23 cellular contexts compared by ENCODE assay signal in genomic region chr16:23527961-23528634, GRCh38. TPM values are rescaled to one million over a fixed set of nuclear protein-coding genes. Genes with fewer than 3 reads are reported as not detected.
DNase-seq lines count a peak whose midpoint lies in the region; ATAC-seq and TF ChIP-seq lines count a peak whose summit lies in the region.
"Had no signal": no experiment of that assay in that cellular context is flagged by ENCODE, and none has a peak within 500 bp of the region (broad histone marks: within the 10 kb centered on the region; RNA-seq: fewer than 3 reads in every experiment).

No MANE protein-coding gene starts in this region.

- H3K9me3 Mint-ChIP-seq in activated CD4-positive, alpha-beta memory T cell treated with anti-CD3 and anti-CD28 coated beads, Interleukin-2, amount 10 ng/mL, durations not matched to agents 7 days and 5 days, result no peaks in the 10 kb centered on the region
- no peaks in the 10 kb centered on the region for H3K9me3 Mint-ChIP-seq in activated T-helper 17 cell treated with anti-CD3 and anti-CD28 coated beads, Interleukin-2, amount 50 U/mL, for 72 hours
- H3K9me3 Mint-ChIP-seq: activated naive CD4-positive, alpha-beta T cell treated with anti-CD3 and anti-CD28 coated beads for 36 hours; CD4-positive, alpha-beta memory T cell; natural killer cell treated with Interleukin-12 subunit alpha and Interleukin-12 subunit beta and Interleukin-15 and Interleukin-18, amount 100 ng/mL, for 72 hours; T-helper 1 cell treated with Interleukin-12 subunit alpha and Interleukin-12 subunit beta and Interleukin-4 antibody, amounts not matched to agents 30 μg/mL and 1 μg/mL, for 36 hours had no signal

- peaks cover 0 to 10% of the 10 kb centered on the region in 2 donors for H3K36me3 ChIP-seq in body of pancreas (replicated peaks in 1 of 2; ENCODE audit: insufficient read depth in 1 of 2, low read depth in 2 of 2)

- no peaks in the 10 kb centered on the region for H3K4me1 Mint-ChIP-seq in activated CD4-positive, alpha-beta memory T cell treated with anti-CD3 and anti-CD28 coated beads, Interleukin-2, amount 10 ng/mL, durations not matched to agents 7 days and 5 days
- H3K4me1 Mint-ChIP-seq in activated T-helper 17 cell treated with anti-CD3 and anti-CD28 coated beads, Interleukin-2, amount 50 U/mL, for 72 hours, result no peaks in the 10 kb centered on the region
- H3K4me1 Mint-ChIP-seq: activated CD4-positive, alpha-beta T cell treated with anti-CD3 and anti-CD28 coated beads for 36 hours; CD4-positive, alpha-beta memory T cell had no signal

- peak overlapping the region; percentile 57 to 76 (median 75) for H3K27ac ChIP-seq in body of pancreas
- H3K27ac ChIP-seq: Peyer's patch, prostate gland, skin epidermis had no signal

- CTCF ChIA-PET in activated CD4-positive, alpha-beta memory T cell treated with anti-CD3 and anti-CD28 coated beads, Interleukin-2, amount 10 ng/mL, durations not matched to agents 7 days and 5 days (lab: Charles Lee), result interaction anchor here (0.6 kb wide), 1 partner anchor 272 kb away, joined by 3 read pairs; no protein-coding TSS in a partner anchor

- ATAC-seq in body of pancreas, result peak; percentile 96
- no peak for ATAC-seq in activated T-helper 17 cell treated with anti-CD3 and anti-CD28 coated beads, Interleukin-2, amount 50 U/mL, for 72 hours (replicated peaks)
- ATAC-seq: activated CD4-positive, alpha-beta T cell treated with anti-CD3 and anti-CD28 coated beads for 36 hours; natural killer cell treated with Interleukin-12 subunit alpha and Interleukin-12 subunit beta and Interleukin-15 and Interleukin-18, amount 100 ng/mL, for 72 hours had no signal

- H3K4me3 ChIP-seq in body of pancreas, result no peak overlapping the region
- H3K4me3 ChIP-seq: Peyer's patch, prostate gland, skin epidermis, upper lobe of left lung had no signal

- no peaks in the 10 kb centered on the region for H3K27me3 ChIP-seq in body of pancreas
- H3K27me3 ChIP-seq: Peyer's patch, upper lobe of left lung had no signal

- DNase-seq in NCI-H2107 treated with DMSO at 0.1 percent for 48 hours (lab: John Stamatoyannopoulos, UW; ENCODE audit: unreplicated experiment) (peak; percentile 78), body of pancreas (peak; percentile 54 to 66 (median 61)), left kidney (ENCODE audit: low read depth, low spot score) (peak; percentile 38), posterior vena cava (ENCODE audit: low spot score) (peak; percentile 45), NCI-H1930 (lab: John Stamatoyannopoulos, UW) (no peak), NCI-H2081 (lab: John Stamatoyannopoulos, UW) (no peak)
- no peak for DNase-seq in activated CD4-positive, alpha-beta memory T cell treated with anti-CD3 and anti-CD28 coated beads, Interleukin-2, amount 10 ng/mL, durations not matched to agents 7 days and 5 days
- DNase-seq: activated CD4-positive, alpha-beta T cell treated with anti-CD3 and anti-CD28 coated beads for 36 hours; activated naive CD4-positive, alpha-beta T cell treated with anti-CD3 and anti-CD28 coated beads for 36 hours; activated T-cell treated with anti-CD3 and anti-CD28 coated beads, Interleukin-2, amount 50 U/mL, for 48 hours; amygdala; CD4-positive, alpha-beta memory T cell; DMS 273 treated with DMSO at 0.1 percent for 48 hours; NCI-H1436; NCI-H2171 treated with DMSO at 0.1 percent for 48 hours; NCI-H526 treated with DMSO at 0.1 percent for 48 hours; Peyer's patch; upper lobe of left lung had no signal

- POLR2A ChIA-PET in activated CD4-positive, alpha-beta memory T cell treated with anti-CD3 and anti-CD28 coated beads, Interleukin-2, amount 10 ng/mL, durations not matched to agents 7 days and 5 days (lab: Charles Lee), result no interaction called here

- H3K27ac Mint-ChIP-seq in activated CD4-positive, alpha-beta memory T cell treated with anti-CD3 and anti-CD28 coated beads, Interleukin-2, amount 10 ng/mL, durations not matched to agents 7 days and 5 days, result no peak overlapping the region
- no peak overlapping the region for H3K27ac Mint-ChIP-seq in activated T-helper 17 cell treated with anti-CD3 and anti-CD28 coated beads, Interleukin-2, amount 50 U/mL, for 72 hours
- H3K27ac Mint-ChIP-seq: activated CD4-positive, alpha-beta T cell treated with anti-CD3 and anti-CD28 coated beads for 36 hours; activated naive CD4-positive, alpha-beta T cell treated with anti-CD3 and anti-CD28 coated beads for 36 hours; natural killer cell treated with Interleukin-12 subunit alpha and Interleukin-12 subunit beta and Interleukin-15 and Interleukin-18, amount 100 ng/mL, for 72 hours; T-helper 1 cell treated with Interleukin-12 subunit alpha and Interleukin-12 subunit beta and Interleukin-4 antibody, amounts not matched to agents 30 μg/mL and 1 μg/mL, for 36 hours had no signal

- peak in 2 of 3 donors; percentile 49 to 57 for TF ChIP-seq POLR2A in body of pancreas (IDR thresholded peaks at IDR 0.05)

- H3K9me3 ChIP-seq in body of pancreas, result no peaks in the 10 kb centered on the region
- H3K9me3 ChIP-seq: Peyer's patch, prostate gland, upper lobe of left lung had no signal

- peaks cover 28% of the 10 kb centered on the region for H3K4me1 ChIP-seq in body of pancreas
- H3K4me1 ChIP-seq: Peyer's patch, prostate gland, upper lobe of left lung had no signal

- H3K4me3 Mint-ChIP-seq in activated CD4-positive, alpha-beta memory T cell treated with anti-CD3 and anti-CD28 coated beads, Interleukin-2, amount 10 ng/mL, durations not matched to agents 7 days and 5 days, result no peak overlapping the region
- no peak overlapping the region for H3K4me3 Mint-ChIP-seq in activated T-helper 17 cell treated with anti-CD3 and anti-CD28 coated beads, Interleukin-2, amount 50 U/mL, for 72 hours
- H3K4me3 Mint-ChIP-seq: activated CD4-positive, alpha-beta T cell treated with anti-CD3 and anti-CD28 coated beads for 36 hours; activated naive CD4-positive, alpha-beta T cell treated with anti-CD3 and anti-CD28 coated beads for 36 hours; CD4-positive, alpha-beta memory T cell; natural killer cell treated with Interleukin-12 subunit alpha and Interleukin-12 subunit beta and Interleukin-15 and Interleukin-18, amount 100 ng/mL, for 72 hours; T-helper 1 cell treated with Interleukin-12 subunit alpha and Interleukin-12 subunit beta and Interleukin-4 antibody, amounts not matched to agents 30 μg/mL and 1 μg/mL, for 36 hours had no signal

- H3K27me3 Mint-ChIP-seq in activated CD4-positive, alpha-beta memory T cell treated with anti-CD3 and anti-CD28 coated beads, Interleukin-2, amount 10 ng/mL, durations not matched to agents 7 days and 5 days, result no peaks in the 10 kb centered on the region
- H3K27me3 Mint-ChIP-seq in activated T-helper 17 cell treated with anti-CD3 and anti-CD28 coated beads, Interleukin-2, amount 50 U/mL, for 72 hours, result no peaks in the 10 kb centered on the region
- H3K27me3 Mint-ChIP-seq: activated CD4-positive, alpha-beta T cell treated with anti-CD3 and anti-CD28 coated beads for 36 hours; CD4-positive, alpha-beta memory T cell; natural killer cell treated with Interleukin-12 subunit alpha and Interleukin-12 subunit beta and Interleukin-15 and Interleukin-18, amount 100 ng/mL, for 72 hours had no signal

- intact Hi-C loops in body of pancreas (cut with DNase I), result no loop called here
- intact Hi-C loops in posterior vena cava (cut with DNase I), result no loop called here

- WGBS in body of pancreas, 2 donors, result 18 to 39% methylated on average over 7 to 10 of the region's 10 CpGs

- no peak for TF ChIP-seq CTCF in body of pancreas (IDR thresholded peaks at IDR 0.05)

- peaks cover 25% of the 10 kb centered on the region for H3K36me3 Mint-ChIP-seq in activated CD4-positive, alpha-beta memory T cell treated with anti-CD3 and anti-CD28 coated beads, Interleukin-2, amount 10 ng/mL, durations not matched to agents 7 days and 5 days (ENCODE audit: low read depth)
- peaks cover 84% of the 10 kb centered on the region for H3K36me3 Mint-ChIP-seq in activated T-helper 17 cell treated with anti-CD3 and anti-CD28 coated beads, Interleukin-2, amount 50 U/mL, for 72 hours (ENCODE audit: low read depth)

RNA-seq across cellular contexts. Expression of gene GGA2, which starts 17.8 kb away (rescaled TPM):
- total RNA-seq in body of pancreas (10 to 100 TPM; 59.3 to 64.6 TPM), posterior vena cava (10 to 100 TPM; 42.0 to 59.7 TPM)
- 10 to 100 TPM; 95.3 to 97.8 TPM for total RNA-seq in activated CD4-positive, alpha-beta memory T cell treated with anti-CD3 and anti-CD28 coated beads, Interleukin-2, amount 10 ng/mL, durations not matched to agents 7 days and 5 days
- total RNA-seq in activated T-helper 17 cell treated with anti-CD3 and anti-CD28 coated beads, Interleukin-2, amount 50 U/mL, for 72 hours, result 100 to 1,000 TPM in 1 of 2 donors, 10 to 100 TPM in 1; 87.2 to 138 TPM

RNA-seq across cellular contexts. Expression of gene EARS2, which starts 29.1 kb away (rescaled TPM):
- total RNA-seq in body of pancreas (10 to 100 TPM; 18.2 to 83.1 TPM), posterior vena cava (10 to 100 TPM in 1 of 2 donors, 1 to 10 TPM in 1; 9.9 to 11.1 TPM)
- total RNA-seq in activated CD4-positive, alpha-beta memory T cell treated with anti-CD3 and anti-CD28 coated beads, Interleukin-2, amount 10 ng/mL, durations not matched to agents 7 days and 5 days, result 10 to 100 TPM in 1 of 2 experiments, 1 to 10 TPM in 1; 9.3 to 11.0 TPM
- total RNA-seq in activated T-helper 17 cell treated with anti-CD3 and anti-CD28 coated beads, Interleukin-2, amount 50 U/mL, for 72 hours, result 10 to 100 TPM; 23.1 to 25.3 TPM

RNA-seq across cellular contexts. Expression of gene UBFD1, which starts 29.4 kb away (rescaled TPM):
- total RNA-seq in body of pancreas (10 to 100 TPM; 42.0 to 57.0 TPM), posterior vena cava (10 to 100 TPM; 37.3 to 37.4 TPM)
- 10 to 100 TPM; 36.6 to 39.7 TPM for total RNA-seq in activated CD4-positive, alpha-beta memory T cell treated with anti-CD3 and anti-CD28 coated beads, Interleukin-2, amount 10 ng/mL, durations not matched to agents 7 days and 5 days
- total RNA-seq in activated T-helper 17 cell treated with anti-CD3 and anti-CD28 coated beads, Interleukin-2, amount 50 U/mL, for 72 hours, result 10 to 100 TPM; 42.1 to 58.2 TPM

Comparison
In these comparisons a context has a peak if more than half of its experiments do, and no peak if none do; other contexts are left out.
1. DNase-seq: peak in NCI-H2107 treated with DMSO at 0.1 percent for 48 hours (single experiment), body of pancreas (4 of 4), left kidney (single experiment) and posterior vena cava (single experiment); none in NCI-H1930 (0 of 2), activated CD4-positive, alpha-beta memory T cell treated with anti-CD3 and anti-CD28 coated beads, Interleukin-2, amount 10 ng/mL, durations not matched to agents 7 days and 5 days (single experiment) and NCI-H2081 (0 of 2).